In genomic region chr7:128386415-128386925, GRCh38 we compare ENCODE assay signal across 28 cellular contexts. TPM values are rescaled to one million over a fixed set of nuclear protein-coding genes. Genes with fewer than 3 reads are reported as not detected.
"Had no signal": no experiment of that assay in that cellular context is flagged by ENCODE, and none has a peak within 500 bp of the region (broad histone marks: within the 10 kb centered on the region; RNA-seq: fewer than 3 reads in every experiment).

No MANE protein-coding gene starts in this region.

- H3K36me3 Mint-ChIP-seq: naive thymus-derived CD8-positive, alpha-beta T cell had no signal

- H3K4me3 Mint-ChIP-seq: dendritic cell treated with granulocyte-macrophage colony-stimulating factor and Interleukin-4, amounts not matched to agents 40 ng/mL and 50 ng/mL, for 4 days; endodermal cell; naive thymus-derived CD8-positive, alpha-beta T cell; stimulated activated naive CD8-positive, alpha-beta T cell treated with anti-CD3 and anti-CD28 coated beads, Interleukin-15, amount 100 ng/mL, for 72 hours had no signal

- H3K27ac ChIP-seq: esophagus muscularis mucosa, foreskin keratinocyte, heart right ventricle, left ventricle myocardium inferior, lower lobe of right lung, ovary, psoas muscle, skin epidermis, suprapubic skin, transverse colon, vagina had no signal

- H3K27ac Mint-ChIP-seq: endodermal cell had no signal

- H3K9me3 Mint-ChIP-seq: dendritic cell treated with granulocyte-macrophage colony-stimulating factor and Interleukin-4, amounts not matched to agents 40 ng/mL and 50 ng/mL, for 4 days; endodermal cell; stimulated activated naive CD8-positive, alpha-beta T cell treated with anti-CD3 and anti-CD28 coated beads, Interleukin-15, amount 100 ng/mL, for 72 hours had no signal

- H3K9me3 ChIP-seq: esophagus muscularis mucosa, gastroesophageal sphincter, heart right ventricle, left ventricle myocardium inferior, lower lobe of right lung, ovary, psoas muscle, suprapubic skin, transverse colon, vagina had no signal

- H3K27me3 ChIP-seq: ovary, suprapubic skin, vagina had no signal

- ATAC-seq: foreskin keratinocyte; lower lobe of right lung; naive thymus-derived CD8-positive, alpha-beta T cell; stimulated activated naive CD8-positive, alpha-beta T cell treated with anti-CD3 and anti-CD28 coated beads, Interleukin-15, amount 100 ng/mL, for 72 hours had no signal

- DNase-seq: effector CD8-positive, alpha-beta T cell; endodermal cell; foreskin keratinocyte; heart right ventricle; hippocampal formation; left cardiac atrium; left ventricle myocardium inferior; lower lobe of right lung; naive thymus-derived CD8-positive, alpha-beta T cell; occipital lobe; ovary; psoas muscle; stimulated activated CD4-positive, alpha-beta T cell treated with anti-CD3 and anti-CD28 coated beads, Interleukin-15, amount 100 ng/mL, for 24 hours; stimulated activated CD4-positive, alpha-beta T cell treated with anti-CD3 and anti-CD28 coated beads, Interleukin-2, amount 100 ng/mL, for 48 hours; stimulated activated naive CD4-positive, alpha-beta T cell; stimulated activated naive CD8-positive, alpha-beta T cell treated with anti-CD3 and anti-CD28 coated beads, Interleukin-15, amount 100 ng/mL, for 72 hours; transverse colon had no signal

- H3K4me1 Mint-ChIP-seq: endodermal cell had no signal

- FAIRE-seq: colon, endothelial cell of umbilical vein, islet of Langerhans had no signal

- H3K36me3 ChIP-seq: left ventricle myocardium inferior, ovary, transverse colon had no signal

- H3K4me3 ChIP-seq: esophagus muscularis mucosa, gastroesophageal sphincter, lower lobe of right lung, ovary, psoas muscle, skin epidermis, suprapubic skin, transverse colon, vagina had no signal

RNA-seq across cellular contexts. Expression of gene PRRT4, which starts 25.0 kb away (rescaled TPM):
- total RNA-seq: endothelial cell of umbilical vein, kidney epithelial cell, renal cortical epithelial cell had no signal
